Comparison of ENCODE assay signal across 7 cellular contexts in the genomic region with DNA sequence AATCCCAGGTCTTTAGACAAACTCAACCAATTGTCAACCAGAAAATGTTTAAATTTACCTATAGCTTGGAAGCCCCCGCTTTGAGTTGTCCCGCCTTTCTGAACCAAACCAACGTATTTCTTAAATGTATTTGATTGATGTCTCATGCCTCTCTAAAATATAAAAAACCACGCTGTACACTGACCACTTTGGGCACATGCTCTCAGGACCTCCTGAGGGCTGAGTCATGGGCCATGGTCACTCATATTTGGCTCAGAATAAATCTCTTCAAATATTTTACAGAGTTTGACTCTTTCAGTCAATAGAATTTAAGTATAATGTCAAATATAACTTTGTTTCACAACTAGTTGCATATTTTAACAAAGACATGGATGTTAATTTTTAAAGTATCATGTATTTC. TPM values are rescaled to one million over a fixed set of nuclear protein-coding genes. Genes with fewer than 3 reads are reported as not detected.
DNase-seq lines count a peak whose midpoint lies in the region; ATAC-seq and TF ChIP-seq lines count a peak whose summit lies in the region.
"Not testable (repeated sequence)": the region's sequence is repeated elsewhere in the genome, so short reads cannot be mapped to it uniquely, and the experiment has no call there.

No MANE protein-coding gene starts in this region.

- H3K4me2 ChIP-seq in GM23338: not testable (repeated sequence)
- peak overlapping the region; percentile 29 for H3K4me2 ChIP-seq in fibroblast of lung (ENCODE audit: extremely low read depth, insufficient read depth, low read length)

- H3K9me3 Mint-ChIP-seq in GM23338; mesothelial cell of epicardium; progenitor cell of endocrine pancreas (ENCODE audit: low read depth): not testable (repeated sequence)

- CTCF ChIA-PET in Panc1 (lab: Charles Lee): not testable (repeated sequence)

- TF ChIP-seq CTCF in GM23338 (conservative IDR thresholded peaks at IDR 0.05; ENCODE audit: low read depth in 2 of 2); Panc1 (IDR thresholded peaks at IDR 0.05); fibroblast of lung (conservative IDR thresholded peaks at IDR 0.05 in 1 of 2, IDR thresholded peaks at IDR 0.05 in 1 of 2; ENCODE audit: low read depth in 1 of 2, low read length in 2 of 2); mesothelial cell of epicardium (IDR thresholded peaks at IDR 0.05; ENCODE audit: unreplicated experiment); progenitor cell of endocrine pancreas (IDR thresholded peaks at IDR 0.05; ENCODE audit: unreplicated experiment): not testable (repeated sequence)

- POLR2A ChIA-PET in Panc1 (lab: Charles Lee): not testable (repeated sequence)

- H3K9ac ChIP-seq in fibroblast of lung (ENCODE audit: insufficient read depth, low read length): not testable (repeated sequence)

- not testable (repeated sequence) for H3K27ac ChIP-seq in GM23338 (ENCODE audit: low read depth); fibroblast of lung (ENCODE audit: insufficient read depth, low read length)
- peak overlapping the region; percentile 34; the same call in 1 of the 2 replicates for H3K27ac ChIP-seq in Panc1 (ENCODE audit: low read length)

- H3K27ac Mint-ChIP-seq in GM23338 (peak overlapping the region; percentile 41; the same call in 1 of the 2 replicates), mesothelial cell of epicardium (peak overlapping the region; percentile 16), progenitor cell of endocrine pancreas (peak overlapping the region; percentile 7)

- BruUV-seq in Panc1 (replicated peaks; lab: Mats Ljungman, UMichigan): not testable (repeated sequence)

- intact Hi-C loops in Panc1 (cut with micrococcal nuclease; ENCODE audit: unreplicated experiment): not testable (repeated sequence)

- H4K20me1 ChIP-seq in GM23338 (replicated peaks; ENCODE audit: insufficient read depth); fibroblast of lung (ENCODE audit: control insufficient read depth, extremely low read depth, insufficient read depth, low read length): not testable (repeated sequence)

- not testable (repeated sequence) for H3K9me2 ChIP-seq in GM23338 (ENCODE audit: insufficient read depth)

- not testable (repeated sequence) for H3K4me3 ChIP-seq in GM23338; Panc1 (ENCODE audit: low read depth in 2 of 2, low read length in 2 of 2); fibroblast of lung (replicated peaks in 1 of 4; ENCODE audit: control extremely low read depth in 1 of 4, insufficient read depth in 1 of 4, low read depth in 3 of 4, low read length in 4 of 4)

- not testable (repeated sequence) for H3K4me1 Mint-ChIP-seq in GM23338
- peaks cover 29% of the 10 kb centered on the region for H3K4me1 Mint-ChIP-seq in mesothelial cell of epicardium
- peaks cover 29% of the 10 kb centered on the region for H3K4me1 Mint-ChIP-seq in progenitor cell of endocrine pancreas (ENCODE audit: low read depth)

- H3K4me3 Mint-ChIP-seq in GM23338; mesothelial cell of epicardium; progenitor cell of endocrine pancreas (ENCODE audit: low read depth): not testable (repeated sequence)

- not testable (repeated sequence) for H2AFZ ChIP-seq in GM23338; fibroblast of lung (ENCODE audit: low read length)

- ATAC-seq in GM23338, Panc1: not testable (repeated sequence)

- H3K4me1 ChIP-seq in GM23338 (ENCODE audit: insufficient read depth); fibroblast of lung (ENCODE audit: control insufficient read depth, extremely low read depth, insufficient read depth, low read length): not testable (repeated sequence)
- peaks cover 29% of the 10 kb centered on the region for H3K4me1 ChIP-seq in Panc1 (ENCODE audit: control insufficient read depth, insufficient read depth, low read length)

- not testable (repeated sequence) for H3K27me3 Mint-ChIP-seq in GM23338 (ENCODE audit: insufficient read depth, low read depth, poor library complexity); mesothelial cell of epicardium (ENCODE audit: low read depth); progenitor cell of endocrine pancreas

- not testable (repeated sequence) for H3K9me3 ChIP-seq in Panc1 (ENCODE audit: control insufficient read depth, insufficient read depth, low read depth, low read length); fibroblast of lung (ENCODE audit: control insufficient read depth, insufficient read depth, low read depth, low read length)

- not testable (repeated sequence) for DNase-seq in GM23338 (ENCODE audit: low spot score); Panc1 (ENCODE audit: low read depth, low spot score); mesothelial cell of epicardium (ENCODE audit: low spot score in 2 of 2, unreplicated experiment in 2 of 2); progenitor cell of endocrine pancreas (ENCODE audit: low spot score, unreplicated experiment)
- DNase-seq in HK-2 (ENCODE audit: unreplicated experiment) (peak; percentile 6), astrocyte of the hippocampus (ENCODE audit: low read depth, low spot score) (peak; percentile 31), fibroblast of lung (ENCODE audit: low read depth in 2 of 2) (peak; percentile 22 to 34)

- H3K36me3 ChIP-seq in GM23338 (ENCODE audit: insufficient read depth); Panc1 (ENCODE audit: control insufficient read depth, insufficient read depth, low read length); fibroblast of lung (ENCODE audit: control insufficient read depth, insufficient read depth, low read length): not testable (repeated sequence)

- in situ Hi-C loops in Panc1 (cut with HindIII; ENCODE audit: low pct_unique_long_range_greater_than_20kb, low sequenced_read_pairs): loop anchor here (25.0 kb wide), 1 partner anchor 390 kb away; the partner anchor contains the start of gene BDNF

- H3K36me3 Mint-ChIP-seq in GM23338 (ENCODE audit: low read depth); mesothelial cell of epicardium; progenitor cell of endocrine pancreas (ENCODE audit: insufficient read depth): not testable (repeated sequence)

- H3K27me3 ChIP-seq in GM23338 (ENCODE audit: insufficient read depth); Panc1 (ENCODE audit: control insufficient read depth, insufficient read depth, low read length); fibroblast of lung (ENCODE audit: control insufficient read depth, insufficient read depth, low read length): not testable (repeated sequence)

- peaks cover 97% of the 10 kb centered on the region for H3K79me2 ChIP-seq in GM23338 (replicated peaks; ENCODE audit: insufficient read depth)
- H3K79me2 ChIP-seq in fibroblast of lung (ENCODE audit: control insufficient read depth, insufficient read depth, low read length): peaks cover 79% of the 10 kb centered on the region

- not testable (repeated sequence) for H3F3A ChIP-seq in GM23338 (replicated peaks; ENCODE audit: low read depth)

RNA-seq across cellular contexts. Expression of gene KIF18A, which starts 5.7 kb away (rescaled TPM):
- total RNA-seq in GM23338 (2014; rRNA removed; shearing (Covaris generic)): 25.9 and 26.5 TPM in 2 replicates
- polyA plus RNA-seq in GM23338 (2016; fragmentation: Nextera tagmentation; extraction: Ambion mirVana) (15.2 and 22.2 TPM in 2 replicates), fibroblast of lung (5.8 and 14.2 TPM in 2 replicates)
- total RNA-seq in Panc1 (2021; ENCODE audit: unreplicated experiment) (20.8 TPM), fibroblast of lung (4.9 and 12.6 TPM in 2 replicates), mesothelial cell of epicardium (12.5 to 15.6 TPM (median 14.7 TPM) in 3 replicates), progenitor cell of endocrine pancreas (17.0 and 19.1 TPM in 2 replicates)
- 3.1 TPM for polyA plus RNA-seq in Panc1 (2012; ENCODE audit: insufficient read length)
- polyA plus RNA-seq in fibroblast of lung (2012): 3.8 and 7.9 TPM in 2 replicates
- polyA minus RNA-seq in fibroblast of lung (ENCODE audit: low replicate concordance): 4.2 TPM in 1 of 2 replicates, not detected in the other

RNA-seq across cellular contexts. Expression of gene METTL15, which starts 5.9 kb away (rescaled TPM):
- 13.0 and 19.8 TPM in 2 replicates for total RNA-seq in GM23338 (2014; rRNA removed; shearing (Covaris generic))
- polyA plus RNA-seq in GM23338 (2016; fragmentation: Nextera tagmentation; extraction: Ambion mirVana) (6.2 and 9.0 TPM in 2 replicates), fibroblast of lung (8.8 and 9.9 TPM in 2 replicates)
- total RNA-seq in Panc1 (2021; ENCODE audit: unreplicated experiment) (11.4 TPM), fibroblast of lung (20.5 and 28.4 TPM in 2 replicates), mesothelial cell of epicardium (20.2 to 24.0 TPM (median 22.3 TPM) in 3 replicates), progenitor cell of endocrine pancreas (16.7 and 17.2 TPM in 2 replicates)
- 4.5 TPM for polyA plus RNA-seq in Panc1 (2012; ENCODE audit: insufficient read length)
- polyA plus RNA-seq in fibroblast of lung (2012): 5.3 and 7.3 TPM in 2 replicates
- 3.2 and 4.5 TPM in 2 replicates for polyA minus RNA-seq in fibroblast of lung (ENCODE audit: low replicate concordance)
